ENCODE assay signal across 11 cellular contexts in genomic region chr3:58383476-58383875, GRCh38. TPM values are rescaled to one million over a fixed set of nuclear protein-coding genes. Genes with fewer than 3 reads are reported as not detected.
DNase-seq lines count a peak whose midpoint lies in the region; ATAC-seq, FAIRE-seq and TF ChIP-seq lines count a peak whose summit lies in the region.
"Had no signal": no experiment of that assay in that cellular context is flagged by ENCODE, and none has a peak within 500 bp of the region (broad histone marks: within the 10 kb centered on the region; RNA-seq: fewer than 3 reads in every experiment).

No MANE protein-coding gene starts in this region.

- TF ChIP-seq POLR2A in HepG2 (IDR thresholded peaks at IDR 0.05; ENCODE audit: insufficient read depth in 1 of 2, low read depth in 2 of 2, low read length in 2 of 2), result no peak

- no peaks in the 10 kb centered on the region for H3K27me3 ChIP-seq in dorsolateral prefrontal cortex
- no peaks in the 10 kb centered on the region for H3K27me3 ChIP-seq in HepG2 (ENCODE audit: control insufficient read depth in 1 of 2, insufficient read depth in 2 of 2, low read length in 2 of 2)
- no peaks in the 10 kb centered on the region for H3K27me3 ChIP-seq in tibial artery

- intact Hi-C loops in dorsolateral prefrontal cortex (cut with DNase I), result no loop called here
- intact Hi-C loops in HepG2 (cut with micrococcal nuclease; ENCODE audit: unreplicated experiment), result no loop called here
- intact Hi-C loops in tibial artery (cut with DNase I; ENCODE audit: low total_unique reads), result no loop called here

- H3K36me3 ChIP-seq in HepG2 (replicated peaks in 1 of 2; ENCODE audit: control insufficient read depth in 1 of 2, insufficient read depth in 2 of 2, low read length in 2 of 2) (peaks cover 0 to 6% of the 10 kb centered on the region in 2 experiments; a peak in 1 of 5 replicates), tibial artery (peaks cover 0 to 9% (median 0%) of the 10 kb centered on the region in 3 donors)

- no peaks in the 10 kb centered on the region for H3K9me3 ChIP-seq in HepG2 (ENCODE audit: low read length)
- no peaks in the 10 kb centered on the region for H3K9me3 ChIP-seq in tibial artery

- no peaks in the 10 kb centered on the region for H4K20me1 ChIP-seq in HepG2 (ENCODE audit: insufficient read depth, low read length)

- no peak for FAIRE-seq in HepG2 (lab: Jason Lieb, UNC)

- no peak for TF ChIP-seq RAD21 in HepG2 (CRISPR knock-in tag; IDR thresholded peaks at IDR 0.05)

- H3K4me3 ChIP-seq in dorsolateral prefrontal cortex (peak overlapping the region in 3 of 59 donors; percentile 11 to 18 (median 14)), HepG2 (replicated peaks in 1 of 3; ENCODE audit: insufficient read depth in 1 of 3, low read depth in 2 of 3, low read length in 3 of 3) (no peak overlapping the region), tibial artery (no peak overlapping the region)

- CTCF ChIA-PET in RWPE1 (lab: Yijun Ruan, JAX) (no interaction called here), HepG2 (lab: Yijun Ruan, JAX; ENCODE audit: low intra/inter-chr PET ratio, low total read pairs) (no interaction called here)

- TF ChIP-seq EP300 in HepG2 (IDR thresholded peaks at IDR 0.05; ENCODE audit: low read depth in 2 of 2, low read length in 2 of 2) (no peak), HepG2 (CRISPR knock-in tag; IDR thresholded peaks at IDR 0.05; ENCODE audit: borderline replicate concordance) (no peak)

- no peak overlapping the region for H2AFZ ChIP-seq in HepG2 (ENCODE audit: low read length)

- TF ChIP-seq CTCF in RWPE1 (conservative IDR thresholded peaks at IDR 0.05; ENCODE audit: low read depth) (no peak), dorsolateral prefrontal cortex (IDR thresholded peaks at IDR 0.05 in 54 of 56, conservative IDR thresholded peaks at IDR 0.05 in 2 of 56; ENCODE audit: low read depth in 1 of 56, partially characterized antibody in 56 of 56) (no peak), HepG2 (CRISPR knock-in tag; IDR thresholded peaks at IDR 0.05) (no peak), tibial artery (IDR thresholded peaks at IDR 0.05) (no peak)

- 91% methylated on average over 2 of the region's 2 CpGs for WGBS in HepG2 (ENCODE audit: low lambda C conversion rate)

- no TSS peak for BruUV-seq in HepG2 (replicated peaks; lab: Mats Ljungman, UMichigan)

- H3K9ac ChIP-seq in HepG2 (ENCODE audit: insufficient read depth, low read depth, low read length), result no peak overlapping the region

- H3K4me1 ChIP-seq in HepG2 (ENCODE audit: insufficient read depth, low read length) (no peaks in the 10 kb centered on the region), tibial artery (peaks cover 0 to 22% (median 6%) of the 10 kb centered on the region in 4 donors)

- no peaks in the 10 kb centered on the region for H3K79me2 ChIP-seq in HepG2 (ENCODE audit: insufficient read depth, low read length)

- POLR2A ChIA-PET in RWPE1 (lab: Yijun Ruan, JAX; ENCODE audit: low non-redundant PET), result no interaction called here
- POLR2A ChIA-PET in HepG2 (lab: Yijun Ruan, JAX), result no interaction called here

- H3K27ac ChIP-seq in RWPE1 (peak overlapping the region; percentile 70), dorsolateral prefrontal cortex (peak overlapping the region; percentile 12 to 100 (median 97)), HepG2 (ENCODE audit: extremely low read length, insufficient read depth, low read length) (no peak overlapping the region), tibial artery (no peak overlapping the region)

- no peak for ATAC-seq in HepG2
- ATAC-seq in HG02571 (IDR thresholded peaks at IDR 0.05; ENCODE audit: unreplicated experiment), result no peak

- DNase-seq in DMS79 treated with DMSO at 0.1 percent for 48 hours (lab: John Stamatoyannopoulos, UW) (peak; percentile 22), RWPE1 (ENCODE audit: low spot score) (no peak), dorsolateral prefrontal cortex (no peak), renal cortical epithelial cell (ENCODE audit: low read depth) (peak; percentile 78), HepG2 (ENCODE audit: low spot score) (no peak), tibial artery (no peak)
- no peak for DNase-seq in activated CD4-positive, CD25-positive, alpha-beta regulatory T cell (lab: John Stamatoyannopoulos, UW)
- DNase-seq: activated CD4-positive, alpha-beta memory T cell treated with anti-CD3 and anti-CD28 coated beads for 36 hours; left ventricle myocardium superior; NCI-H345 had no signal

- in situ Hi-C loops in HepG2 (cut with HindIII; ENCODE audit: extremely low pct_ligation_motif_present, low pct_unique_long_range_greater_than_20kb), result no loop called here

- H3K4me2 ChIP-seq in HepG2 (ENCODE audit: low read depth, low read length), result no peak overlapping the region

TF ChIP-seq in HepG2, 621 proteins besides CTCF, POLR2A, EP300 and RAD21 (continues in another document):
- TF ChIP-seq KAT8 (CRISPR knock-in tag; IDR thresholded peaks at IDR 0.05) (no peak), SKI (IDR thresholded peaks at IDR 0.05; ENCODE audit: partially characterized antibody) (no peak), ZNF205 (CRISPR knock-in tag; IDR thresholded peaks at IDR 0.05) (no peak), TOPORS (CRISPR knock-in tag; IDR thresholded peaks at IDR 0.05) (no peak), TMF1 (CRISPR knock-in tag; IDR thresholded peaks at IDR 0.05; ENCODE audit: low read depth) (no peak), ZNF878 (CRISPR knock-in tag; IDR thresholded peaks at IDR 0.05) (no peak), ZNF790 (CRISPR knock-in tag; IDR thresholded peaks at IDR 0.05; ENCODE audit: borderline replicate concordance) (no peak)
- TF ChIP-seq, protein P1, sequence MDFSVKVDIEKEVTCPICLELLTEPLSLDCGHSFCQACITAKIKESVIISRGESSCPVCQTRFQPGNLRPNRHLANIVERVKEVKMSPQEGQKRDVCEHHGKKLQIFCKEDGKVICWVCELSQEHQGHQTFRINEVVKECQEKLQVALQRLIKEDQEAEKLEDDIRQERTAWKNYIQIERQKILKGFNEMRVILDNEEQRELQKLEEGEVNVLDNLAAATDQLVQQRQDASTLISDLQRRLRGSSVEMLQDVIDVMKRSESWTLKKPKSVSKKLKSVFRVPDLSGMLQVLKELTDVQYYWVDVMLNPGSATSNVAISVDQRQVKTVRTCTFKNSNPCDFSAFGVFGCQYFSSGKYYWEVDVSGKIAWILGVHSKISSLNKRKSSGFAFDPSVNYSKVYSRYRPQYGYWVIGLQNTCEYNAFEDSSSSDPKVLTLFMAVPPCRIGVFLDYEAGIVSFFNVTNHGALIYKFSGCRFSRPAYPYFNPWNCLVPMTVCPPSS (IDR thresholded peaks at IDR 0.05), result no peak

RNA-seq across cellular contexts. Expression of gene PDHB, which starts 50.2 kb away (rescaled TPM):
- 10 to 100 TPM; 33.2 to 82.3 (median 62.6) TPM for total RNA-seq in dorsolateral prefrontal cortex
- 126 and 207 TPM in 2 replicates for total RNA-seq in renal cortical epithelial cell
- 153 and 229 TPM in 2 replicates for total RNA-seq in HepG2 (2016; rRNA removed; fragmentation: Illumina TruSeq; extraction: Trizol)
- total RNA-seq in HepG2 (2016; cell fraction: cytosol; rRNA removed; fragmentation: Illumina TruSeq; extraction: Trizol; ENCODE audit: low read depth), result 14.8 and 15.6 TPM in 2 replicates
- total RNA-seq in HepG2 (2016; cell fraction: insoluble cytoplasmic fraction; rRNA removed; fragmentation: Illumina TruSeq; extraction: Trizol), result 155 and 245 TPM in 2 replicates
- total RNA-seq in HepG2 (2016; cell fraction: membrane; rRNA removed; fragmentation: Illumina TruSeq; extraction: Trizol), result 30.6 and 31.8 TPM in 2 replicates
- total RNA-seq in HepG2 (2016; cell fraction: nucleus; rRNA removed; fragmentation: Illumina TruSeq; extraction: Trizol), result 63.1 and 66.4 TPM in 2 replicates
- 97.1 and 108 TPM in 2 replicates for polyA plus RNA-seq in HepG2 (2011; rRNA removed)
- polyA plus RNA-seq in HepG2 (2011; cell fraction: cytosol; rRNA removed), result 68.4 and 102 TPM in 2 replicates
- 28.4 and 37.7 TPM in 2 replicates for polyA plus RNA-seq in HepG2 (2011; cell fraction: nucleus; rRNA removed)
- polyA plus RNA-seq in HepG2 (2012), result 113 and 146 TPM in 2 replicates
- 11.6 and 12.1 TPM in 2 replicates for polyA plus RNA-seq in HepG2 (2016; cell fraction: cytosol; fragmentation: Illumina TruSeq; extraction: Trizol; ENCODE audit: low read depth)
- 209 and 226 TPM in 2 replicates for polyA plus RNA-seq in HepG2 (2016; cell fraction: insoluble cytoplasmic fraction; fragmentation: Illumina TruSeq; extraction: Trizol; ENCODE audit: low read depth)
- polyA plus RNA-seq in HepG2 (2016; cell fraction: membrane; fragmentation: Illumina TruSeq; extraction: Trizol; ENCODE audit: low read depth), result 23.0 and 24.8 TPM in 2 replicates
- polyA plus RNA-seq in HepG2 (2016; cell fraction: nucleus; fragmentation: Illumina TruSeq; extraction: Trizol; ENCODE audit: insufficient read depth, low read depth), result 66.3 and 77.5 TPM in 2 replicates
- polyA minus RNA-seq in HepG2 (2011; rRNA and poly(A)+ RNA removed; ENCODE audit: low replicate concordance), result 76.8 and 97.2 TPM in 2 replicates
- 47.7 and 50.9 TPM in 2 replicates for polyA minus RNA-seq in HepG2 (2011; cell fraction: cytosol; rRNA and poly(A)+ RNA removed)
- polyA minus RNA-seq in HepG2 (2011; cell fraction: nucleus; rRNA and poly(A)+ RNA removed), result 91.3 and 98.1 TPM in 2 replicates

RNA-seq across cellular contexts. Expression of gene PXK, which starts 50.8 kb away (rescaled TPM):
- total RNA-seq in dorsolateral prefrontal cortex, result 100 to 1,000 TPM in 86 of 120 experiments, 10 to 100 TPM in 34; 55.2 to 497 (median 130) TPM
- 8.5 and 19.3 TPM in 2 replicates for total RNA-seq in renal cortical epithelial cell
- total RNA-seq in HepG2 (2016; rRNA removed; fragmentation: Illumina TruSeq; extraction: Trizol), result 5.8 and 6.4 TPM in 2 replicates
- 1.8 and 2.2 TPM in 2 replicates for total RNA-seq in HepG2 (2016; cell fraction: cytosol; rRNA removed; fragmentation: Illumina TruSeq; extraction: Trizol; ENCODE audit: low read depth)
- total RNA-seq in HepG2 (2016; cell fraction: insoluble cytoplasmic fraction; rRNA removed; fragmentation: Illumina TruSeq; extraction: Trizol), result 6.2 and 6.4 TPM in 2 replicates
- total RNA-seq in HepG2 (2016; cell fraction: membrane; rRNA removed; fragmentation: Illumina TruSeq; extraction: Trizol), result 2.6 and 2.9 TPM in 2 replicates
- 3.7 and 5.2 TPM in 2 replicates for total RNA-seq in HepG2 (2016; cell fraction: nucleus; rRNA removed; fragmentation: Illumina TruSeq; extraction: Trizol)
- 15.2 and 18.6 TPM in 2 replicates for polyA plus RNA-seq in HepG2 (2011; rRNA removed)
- 11.0 and 12.7 TPM in 2 replicates for polyA plus RNA-seq in HepG2 (2011; cell fraction: cytosol; rRNA removed)
- 12.6 and 12.8 TPM in 2 replicates for polyA plus RNA-seq in HepG2 (2011; cell fraction: nucleus; rRNA removed)
- polyA plus RNA-seq in HepG2 (2012), result 16.4 and 17.0 TPM in 2 replicates
- polyA plus RNA-seq in HepG2 (2016; cell fraction: cytosol; fragmentation: Illumina TruSeq; extraction: Trizol; ENCODE audit: low read depth), result 0.76 and 0.80 TPM in 2 replicates
- polyA plus RNA-seq in HepG2 (2016; cell fraction: insoluble cytoplasmic fraction; fragmentation: Illumina TruSeq; extraction: Trizol; ENCODE audit: low read depth), result 6.2 and 8.2 TPM in 2 replicates
- 1.8 and 2.3 TPM in 2 replicates for polyA plus RNA-seq in HepG2 (2016; cell fraction: membrane; fragmentation: Illumina TruSeq; extraction: Trizol; ENCODE audit: low read depth)
- 6.6 and 7.1 TPM in 2 replicates for polyA plus RNA-seq in HepG2 (2016; cell fraction: nucleus; fragmentation: Illumina TruSeq; extraction: Trizol; ENCODE audit: insufficient read depth, low read depth)
- polyA minus RNA-seq in HepG2 (2011; rRNA and poly(A)+ RNA removed; ENCODE audit: low replicate concordance), result 5.6 and 21.2 TPM in 2 replicates
- polyA minus RNA-seq in HepG2 (2011; cell fraction: cytosol; rRNA and poly(A)+ RNA removed), result 12.4 and 13.2 TPM in 2 replicates
- polyA minus RNA-seq in HepG2 (2011; cell fraction: nucleus; rRNA and poly(A)+ RNA removed), result 33.3 and 36.6 TPM in 2 replicates

Comparison
In these comparisons a context has a peak if more than half of its experiments do, and no peak if none do; other contexts are left out.
1. DNase-seq: peak in DMS79 treated with DMSO at 0.1 percent for 48 hours (single experiment) and renal cortical epithelial cell (single experiment); none in RWPE1 (single experiment), dorsolateral prefrontal cortex (0 of 10), HepG2 (single experiment), activated CD4-positive, CD25-positive, alpha-beta regulatory T cell (0 of 4) and tibial artery (0 of 2).
2. H3K27ac ChIP-seq: peak in RWPE1 (single experiment) and dorsolateral prefrontal cortex (59 of 59); none in HepG2 (single experiment) and tibial artery (0 of 2).